In the genomic region with DNA sequence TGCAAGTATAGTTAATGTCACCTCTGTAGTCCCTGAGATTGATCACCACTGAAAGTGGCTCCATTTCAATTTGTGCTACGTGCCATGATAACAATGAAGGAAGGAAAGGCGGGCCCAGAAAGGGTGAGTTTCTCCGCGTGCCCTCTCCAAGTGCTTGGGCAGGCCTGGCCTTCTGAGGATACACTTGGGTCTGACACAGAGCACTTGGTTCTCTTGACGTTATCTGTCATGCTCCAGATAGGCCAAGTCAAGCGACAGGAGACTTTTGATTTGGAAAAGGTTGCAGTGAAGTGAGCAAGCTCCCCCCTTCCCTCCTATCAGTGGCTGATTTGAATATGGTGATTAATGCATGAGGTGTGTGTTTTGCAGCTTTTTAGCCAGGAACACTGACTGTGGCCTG, we compare ENCODE assay signal across 1 cellular context.
TF ChIP-seq lines count a peak whose summit lies in the region.

No MANE protein-coding gene starts in this region.

TF ChIP-seq in GM23338, 12 proteins besides CTCF, POLR2A, EP300 and RAD21 (continued from another document):
- TF ChIP-seq, protein P1, sequence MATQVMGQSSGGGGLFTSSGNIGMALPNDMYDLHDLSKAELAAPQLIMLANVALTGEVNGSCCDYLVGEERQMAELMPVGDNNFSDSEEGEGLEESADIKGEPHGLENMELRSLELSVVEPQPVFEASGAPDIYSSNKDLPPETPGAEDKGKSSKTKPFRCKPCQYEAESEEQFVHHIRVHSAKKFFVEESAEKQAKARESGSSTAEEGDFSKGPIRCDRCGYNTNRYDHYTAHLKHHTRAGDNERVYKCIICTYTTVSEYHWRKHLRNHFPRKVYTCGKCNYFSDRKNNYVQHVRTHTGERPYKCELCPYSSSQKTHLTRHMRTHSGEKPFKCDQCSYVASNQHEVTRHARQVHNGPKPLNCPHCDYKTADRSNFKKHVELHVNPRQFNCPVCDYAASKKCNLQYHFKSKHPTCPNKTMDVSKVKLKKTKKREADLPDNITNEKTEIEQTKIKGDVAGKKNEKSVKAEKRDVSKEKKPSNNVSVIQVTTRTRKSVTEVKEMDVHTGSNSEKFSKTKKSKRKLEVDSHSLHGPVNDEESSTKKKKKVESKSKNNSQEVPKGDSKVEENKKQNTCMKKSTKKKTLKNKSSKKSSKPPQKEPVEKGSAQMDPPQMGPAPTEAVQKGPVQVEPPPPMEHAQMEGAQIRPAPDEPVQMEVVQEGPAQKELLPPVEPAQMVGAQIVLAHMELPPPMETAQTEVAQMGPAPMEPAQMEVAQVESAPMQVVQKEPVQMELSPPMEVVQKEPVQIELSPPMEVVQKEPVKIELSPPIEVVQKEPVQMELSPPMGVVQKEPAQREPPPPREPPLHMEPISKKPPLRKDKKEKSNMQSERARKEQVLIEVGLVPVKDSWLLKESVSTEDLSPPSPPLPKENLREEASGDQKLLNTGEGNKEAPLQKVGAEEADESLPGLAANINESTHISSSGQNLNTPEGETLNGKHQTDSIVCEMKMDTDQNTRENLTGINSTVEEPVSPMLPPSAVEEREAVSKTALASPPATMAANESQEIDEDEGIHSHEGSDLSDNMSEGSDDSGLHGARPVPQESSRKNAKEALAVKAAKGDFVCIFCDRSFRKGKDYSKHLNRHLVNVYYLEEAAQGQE (IDR thresholded peaks at IDR 0.05; ENCODE audit: unreplicated experiment) = no peak
- TF ChIP-seq POLR2AphosphoS5 (IDR thresholded peaks at IDR 0.05; ENCODE audit: low read depth) (no peak), CREB1 (CRISPR knock-in tag; IDR thresholded peaks at IDR 0.05; ENCODE audit: low read depth) (no peak), ZNF331 (CRISPR knock-in tag; IDR thresholded peaks at IDR 0.05; ENCODE audit: low read depth) (no peak), STAT1 (IDR thresholded peaks at IDR 0.05; ENCODE audit: unreplicated experiment) (no peak), NANOG (IDR thresholded peaks at IDR 0.05; ENCODE audit: borderline replicate concordance) (no peak)
- TF ChIP-seq, protein P2, sequence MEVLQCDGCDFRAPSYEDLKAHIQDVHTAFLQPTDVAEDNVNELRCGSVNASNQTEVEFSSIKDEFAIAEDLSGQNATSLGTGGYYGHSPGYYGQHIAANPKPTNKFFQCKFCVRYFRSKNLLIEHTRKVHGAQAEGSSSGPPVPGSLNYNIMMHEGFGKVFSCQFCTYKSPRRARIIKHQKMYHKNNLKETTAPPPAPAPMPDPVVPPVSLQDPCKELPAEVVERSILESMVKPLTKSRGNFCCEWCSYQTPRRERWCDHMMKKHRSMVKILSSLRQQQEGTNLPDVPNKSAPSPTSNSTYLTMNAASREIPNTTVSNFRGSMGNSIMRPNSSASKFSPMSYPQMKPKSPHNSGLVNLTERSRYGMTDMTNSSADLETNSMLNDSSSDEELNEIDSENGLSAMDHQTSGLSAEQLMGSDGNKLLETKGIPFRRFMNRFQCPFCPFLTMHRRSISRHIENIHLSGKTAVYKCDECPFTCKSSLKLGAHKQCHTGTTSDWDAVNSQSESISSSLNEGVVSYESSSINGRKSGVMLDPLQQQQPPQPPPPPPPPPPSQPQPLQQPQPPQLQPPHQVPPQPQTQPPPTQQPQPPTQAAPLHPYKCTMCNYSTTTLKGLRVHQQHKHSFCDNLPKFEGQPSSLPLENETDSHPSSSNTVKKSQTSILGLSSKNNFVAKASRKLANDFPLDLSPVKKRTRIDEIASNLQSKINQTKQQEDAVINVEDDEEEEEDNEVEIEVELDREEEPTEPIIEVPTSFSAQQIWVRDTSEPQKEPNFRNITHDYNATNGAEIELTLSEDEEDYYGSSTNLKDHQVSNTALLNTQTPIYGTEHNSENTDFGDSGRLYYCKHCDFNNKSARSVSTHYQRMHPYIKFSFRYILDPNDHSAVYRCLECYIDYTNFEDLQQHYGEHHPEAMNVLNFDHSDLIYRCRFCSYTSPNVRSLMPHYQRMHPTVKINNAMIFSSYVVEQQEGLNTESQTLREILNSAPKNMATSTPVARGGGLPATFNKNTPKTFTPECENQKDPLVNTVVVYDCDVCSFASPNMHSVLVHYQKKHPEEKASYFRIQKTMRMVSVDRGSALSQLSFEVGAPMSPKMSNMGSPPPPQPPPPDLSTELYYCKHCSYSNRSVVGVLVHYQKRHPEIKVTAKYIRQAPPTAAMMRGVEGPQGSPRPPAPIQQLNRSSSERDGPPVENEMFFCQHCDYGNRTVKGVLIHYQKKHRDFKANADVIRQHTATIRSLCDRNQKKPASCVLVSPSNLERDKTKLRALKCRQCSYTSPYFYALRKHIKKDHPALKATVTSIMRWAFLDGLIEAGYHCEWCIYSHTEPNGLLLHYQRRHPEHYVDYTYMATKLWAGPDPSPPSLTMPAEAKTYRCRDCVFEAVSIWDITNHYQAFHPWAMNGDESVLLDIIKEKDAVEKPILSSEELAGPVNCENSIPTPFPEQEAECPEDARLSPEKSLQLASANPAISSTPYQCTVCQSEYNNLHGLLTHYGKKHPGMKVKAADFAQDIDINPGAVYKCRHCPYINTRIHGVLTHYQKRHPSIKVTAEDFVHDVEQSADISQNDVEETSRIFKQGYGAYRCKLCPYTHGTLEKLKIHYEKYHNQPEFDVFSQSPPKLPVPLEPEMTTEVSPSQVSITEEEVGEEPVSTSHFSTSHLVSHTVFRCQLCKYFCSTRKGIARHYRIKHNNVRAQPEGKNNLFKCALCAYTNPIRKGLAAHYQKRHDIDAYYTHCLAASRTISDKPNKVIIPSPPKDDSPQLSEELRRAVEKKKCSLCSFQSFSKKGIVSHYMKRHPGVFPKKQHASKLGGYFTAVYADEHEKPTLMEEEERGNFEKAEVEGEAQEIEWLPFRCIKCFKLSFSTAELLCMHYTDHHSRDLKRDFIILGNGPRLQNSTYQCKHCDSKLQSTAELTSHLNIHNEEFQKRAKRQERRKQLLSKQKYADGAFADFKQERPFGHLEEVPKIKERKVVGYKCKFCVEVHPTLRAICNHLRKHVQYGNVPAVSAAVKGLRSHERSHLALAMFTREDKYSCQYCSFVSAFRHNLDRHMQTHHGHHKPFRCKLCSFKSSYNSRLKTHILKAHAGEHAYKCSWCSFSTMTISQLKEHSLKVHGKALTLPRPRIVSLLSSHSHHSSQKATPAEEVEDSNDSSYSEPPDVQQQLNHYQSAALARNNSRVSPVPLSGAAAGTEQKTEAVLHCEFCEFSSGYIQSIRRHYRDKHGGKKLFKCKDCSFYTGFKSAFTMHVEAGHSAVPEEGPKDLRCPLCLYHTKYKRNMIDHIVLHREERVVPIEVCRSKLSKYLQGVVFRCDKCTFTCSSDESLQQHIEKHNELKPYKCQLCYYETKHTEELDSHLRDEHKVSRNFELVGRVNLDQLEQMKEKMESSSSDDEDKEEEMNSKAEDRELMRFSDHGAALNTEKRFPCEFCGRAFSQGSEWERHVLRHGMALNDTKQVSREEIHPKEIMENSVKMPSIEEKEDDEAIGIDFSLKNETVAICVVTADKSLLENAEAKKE (CRISPR knock-in tag; IDR thresholded peaks at IDR 0.05) = no peak
TF ChIP-seq in GM23338: peak in this region for 0.
